In genomic region chr11:66649903-66650302, GRCh38 we compare ENCODE assay signal across 15 cellular contexts.
"Had no signal": no experiment of that assay in that cellular context is flagged by ENCODE, and none has a peak within 500 bp of the region (broad histone marks: within the 10 kb centered on the region; RNA-seq: fewer than 3 reads in every experiment).

No MANE protein-coding gene starts in this region.

- H3K9me3 Mint-ChIP-seq: memory B cell had no signal

- H3K4me3 Mint-ChIP-seq: memory B cell had no signal

- ATAC-seq: heart right ventricle, sciatic nerve had no signal

- DNase-seq: activated CD4-positive, alpha-beta T cell treated with anti-CD3 and anti-CD28 coated beads for 48 hours; activated CD4-positive, CD25-positive, alpha-beta regulatory T cell; adrenal gland; cerebellar nuclear complex; effector CD8-positive, alpha-beta T cell; esophagus squamous epithelium; heart right ventricle; kidney glomerular epithelial cell; SK-N-SH; stimulated activated CD4-positive, alpha-beta T cell treated with anti-CD3 and anti-CD28 coated beads, Interleukin-4, amount 100 ng/mL, for 1 hour; T-helper 9 cell had no signal

- H3K9me3 ChIP-seq: adrenal gland, breast epithelium, esophagus squamous epithelium, heart right ventricle, SK-N-SH had no signal

- H3K27me3 Mint-ChIP-seq: memory B cell had no signal

- H3K4me3 ChIP-seq: adrenal gland, breast epithelium, esophagus squamous epithelium, heart right ventricle, smooth muscle cell had no signal

- H3K27me3 ChIP-seq: adrenal gland, breast epithelium, esophagus squamous epithelium, heart right ventricle had no signal

- H3K36me3 ChIP-seq: breast epithelium had no signal
